In the genomic region with DNA sequence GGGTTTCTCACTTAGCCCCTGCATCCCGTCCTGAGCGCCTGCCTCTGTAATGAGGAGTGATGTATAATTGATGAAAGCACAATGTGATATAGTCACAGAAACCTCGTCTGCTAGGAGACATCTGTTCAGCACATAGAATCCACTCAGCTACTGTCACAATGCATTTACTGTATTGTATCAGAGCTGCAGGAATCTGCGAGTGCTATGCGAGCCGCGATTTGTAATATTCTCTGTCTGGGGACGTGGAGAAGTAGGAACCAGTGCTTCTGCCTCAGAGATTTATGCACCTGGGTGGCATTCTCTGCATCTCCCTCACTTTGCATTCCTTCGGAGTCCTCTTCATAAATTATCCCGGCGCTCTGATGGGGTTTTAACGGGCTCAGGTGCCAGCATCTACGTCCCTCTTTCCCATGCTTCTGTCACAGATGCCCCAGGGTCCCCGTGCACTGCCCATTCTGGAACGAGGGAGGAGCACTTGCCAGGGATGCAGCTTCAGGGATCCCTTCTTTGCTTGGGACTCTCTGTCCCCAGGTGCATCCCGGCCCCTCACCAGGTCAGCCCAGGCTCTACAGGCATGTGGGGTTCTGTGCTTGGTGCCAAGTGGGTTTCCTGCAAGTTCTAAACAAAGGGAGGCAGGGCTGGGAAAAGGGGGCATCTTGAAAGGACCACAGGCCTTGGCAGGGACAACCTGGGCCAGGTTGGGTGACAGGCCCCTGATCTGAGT, we compare ENCODE assay signal across 15 cellular contexts.
"Had no signal": no experiment of that assay in that cellular context is flagged by ENCODE, and none has a peak within 500 bp of the region (broad histone marks: within the 10 kb centered on the region; RNA-seq: fewer than 3 reads in every experiment).

No MANE protein-coding gene starts in this region.

- DNase-seq: activated B cell treated with CpG ODN at 0.5 μM for 24 hours; activated CD4-positive, alpha-beta T cell treated with anti-CD3 and anti-CD28 coated beads for 36 hours; activated CD4-positive, alpha-beta T cell treated with anti-CD3 and anti-CD28 coated beads, Interleukin-2, amount 50 U/mL, for 4 hours; activated CD8-positive, alpha-beta memory T cell treated with anti-CD3 and anti-CD28 coated beads, Interleukin-2, amount 50 U/mL, for 48 hours; activated naive CD4-positive, alpha-beta T cell treated with anti-CD3 and anti-CD28 coated beads, Interleukin-2, amount 10 ng/mL, durations not matched to agents 7 days and 5 days; activated T-cell treated with anti-CD3 and anti-CD28 coated beads, Interleukin-2, amount 50 U/mL, for 4 hours; effector CD8-positive, alpha-beta T cell; erythroblast; foreskin fibroblast; natural killer cell; ovary; stimulated activated CD4-positive, alpha-beta T cell treated with anti-CD3 and anti-CD28 coated beads, Interleukin-4, amount 100 ng/mL, for 1 hour; SW 1271; T-helper 17 cell had no signal

- ATAC-seq: activated CD4-positive, alpha-beta T cell treated with anti-CD3 and anti-CD28 coated beads for 36 hours; activated T-cell treated with anti-CD3 and anti-CD28 coated beads, Interleukin-2, amount 50 U/mL, for 4 hours; left lung; natural killer cell; T-helper 17 cell had no signal
